In genomic region chr16:22645868-22646267, GRCh38 we compare ENCODE assay signal across 21 cellular contexts.
A peak's percentile ranks its signal among the peaks of the same experiment; 100 is the strongest.
DNase-seq lines count a peak whose midpoint lies in the region; ATAC-seq and TF ChIP-seq lines count a peak whose summit lies in the region.
"Had no signal": no experiment of that assay in that cellular context is flagged by ENCODE, and none has a peak within 500 bp of the region (broad histone marks: within the 10 kb centered on the region; RNA-seq: fewer than 3 reads in every experiment).

No MANE protein-coding gene starts in this region.

- no peaks in the 10 kb centered on the region for H3K4me1 Mint-ChIP-seq in activated CD8-positive, alpha-beta memory T cell treated with anti-CD3 and anti-CD28 coated beads, Interleukin-2, amount 10 ng/mL, durations not matched to agents 7 days and 5 days
- H3K4me1 Mint-ChIP-seq in GM23338 (no peaks in the 10 kb centered on the region), endodermal cell (no peaks in the 10 kb centered on the region), osteocyte (ENCODE audit: unreplicated experiment) (no peaks in the 10 kb centered on the region)

- CTCF ChIA-PET in activated CD8-positive, alpha-beta memory T cell treated with anti-CD3 and anti-CD28 coated beads, Interleukin-2, amount 10 ng/mL, durations not matched to agents 7 days and 5 days (lab: Charles Lee), result no interaction called here
- CTCF ChIA-PET in HEK293T (lab: Yijun Ruan, JAX), result no interaction called here

- H2AFZ ChIP-seq in GM23338, result peak overlapping the region; percentile 34

- no peaks in the 10 kb centered on the region for H3K79me2 ChIP-seq in GM23338 (replicated peaks; ENCODE audit: insufficient read depth)

- WGBS in endodermal cell (ENCODE audit: insufficient coverage in 1 of 2, insufficient read length in 1 of 2), 2 experiments, result 76 to 83% methylated on average over 3 of the region's 3 CpGs

- no peaks in the 10 kb centered on the region for H3F3A ChIP-seq in GM23338 (replicated peaks; ENCODE audit: low read depth)

- no peak for ATAC-seq in activated CD8-positive, alpha-beta memory T cell treated with anti-CD3 and anti-CD28 coated beads, Interleukin-2, amount 10 ng/mL, durations not matched to agents 7 days and 5 days
- no peak for ATAC-seq in GM23338
- ATAC-seq in GM19467 (IDR thresholded peaks at IDR 0.05; ENCODE audit: unreplicated experiment), result no peak
- ATAC-seq: CD8-positive, alpha-beta T cell; GM12878 had no signal

- POLR2A ChIA-PET in HEK293T (lab: Yijun Ruan, JAX), result no interaction called here

- H3K4me3 Mint-ChIP-seq in activated CD8-positive, alpha-beta memory T cell treated with anti-CD3 and anti-CD28 coated beads, Interleukin-2, amount 10 ng/mL, durations not matched to agents 7 days and 5 days, result no peak overlapping the region
- no peak overlapping the region for H3K4me3 Mint-ChIP-seq in GM23338
- H3K4me3 Mint-ChIP-seq in endodermal cell, result no peak overlapping the region
- H3K4me3 Mint-ChIP-seq in osteocyte (ENCODE audit: unreplicated experiment), result no peak overlapping the region
- H3K4me3 Mint-ChIP-seq: CD4-positive, alpha-beta T cell; CD8-positive, alpha-beta T cell had no signal

- H3K4me3 ChIP-seq in GM23338 (no peak overlapping the region), endodermal cell (ENCODE audit: low read length) (no peak overlapping the region)
- H3K4me3 ChIP-seq: BLaER1, GM12878 had no signal

- H3K4me1 ChIP-seq in GM23338 (ENCODE audit: insufficient read depth), result peaks cover 18% of the 10 kb centered on the region
- H3K4me1 ChIP-seq in endodermal cell (ENCODE audit: control insufficient read depth, insufficient read depth, low read length), result no peaks in the 10 kb centered on the region
- H3K4me1 ChIP-seq: BLaER1, Caco-2 had no signal

- no peaks in the 10 kb centered on the region for H3K9me3 Mint-ChIP-seq in activated CD8-positive, alpha-beta memory T cell treated with anti-CD3 and anti-CD28 coated beads, Interleukin-2, amount 10 ng/mL, durations not matched to agents 7 days and 5 days (ENCODE audit: low read depth)
- H3K9me3 Mint-ChIP-seq in GM23338, result no peaks in the 10 kb centered on the region
- H3K9me3 Mint-ChIP-seq in endodermal cell, result no peaks in the 10 kb centered on the region
- H3K9me3 Mint-ChIP-seq in osteocyte (ENCODE audit: unreplicated experiment), result no peaks in the 10 kb centered on the region
- H3K9me3 Mint-ChIP-seq: CD4-positive, alpha-beta T cell; CD8-positive, alpha-beta T cell had no signal

- H3K9ac ChIP-seq in endodermal cell (ENCODE audit: extremely low read depth, low read length, poor library complexity, severe bottlenecking), result no peak overlapping the region
- H3K9ac ChIP-seq: BLaER1 had no signal

- no peak overlapping the region for H3K27ac ChIP-seq in GM23338 (ENCODE audit: low read depth)
- no peak overlapping the region for H3K27ac ChIP-seq in endodermal cell (ENCODE audit: low read depth, low read length)
- H3K27ac ChIP-seq: BLaER1 had no signal

- TF ChIP-seq CTCF in GM23338 (conservative IDR thresholded peaks at IDR 0.05; ENCODE audit: low read depth in 2 of 2) (no peak), endodermal cell (conservative IDR thresholded peaks at IDR 0.05) (no peak), osteocyte (IDR thresholded peaks at IDR 0.05) (no peak)

- no peaks in the 10 kb centered on the region for H4K20me1 ChIP-seq in GM23338 (replicated peaks; ENCODE audit: insufficient read depth)
- H4K20me1 ChIP-seq: BLaER1 had no signal

- H3K27me3 ChIP-seq in GM23338 (ENCODE audit: insufficient read depth) (no peaks in the 10 kb centered on the region), endodermal cell (ENCODE audit: control insufficient read depth, insufficient read depth, low read length, poor library complexity, severe bottlenecking) (no peaks in the 10 kb centered on the region)
- H3K27me3 ChIP-seq: BLaER1 had no signal

- H3K9me2 ChIP-seq in GM23338 (ENCODE audit: insufficient read depth), result 0 out of 2 replicates have a peak, but pooled peaks cover 5% of the 10 kb centered on the region

- H3K36me3 Mint-ChIP-seq in activated CD8-positive, alpha-beta memory T cell treated with anti-CD3 and anti-CD28 coated beads, Interleukin-2, amount 10 ng/mL, durations not matched to agents 7 days and 5 days, result no peaks in the 10 kb centered on the region
- H3K36me3 Mint-ChIP-seq in GM23338 (ENCODE audit: low read depth), result no peaks in the 10 kb centered on the region
- no peaks in the 10 kb centered on the region for H3K36me3 Mint-ChIP-seq in endodermal cell (ENCODE audit: low read depth)
- H3K36me3 Mint-ChIP-seq in osteocyte (ENCODE audit: unreplicated experiment), result no peaks in the 10 kb centered on the region
- H3K36me3 Mint-ChIP-seq: CD8-positive, alpha-beta T cell had no signal

- H3K27ac Mint-ChIP-seq in activated CD8-positive, alpha-beta memory T cell treated with anti-CD3 and anti-CD28 coated beads, Interleukin-2, amount 10 ng/mL, durations not matched to agents 7 days and 5 days, result no peak overlapping the region
- H3K27ac Mint-ChIP-seq in GM23338 (no peak overlapping the region), endodermal cell (no peak overlapping the region), osteocyte (ENCODE audit: unreplicated experiment) (no peak overlapping the region)
- H3K27ac Mint-ChIP-seq: CD4-positive, alpha-beta T cell; CD8-positive, alpha-beta T cell had no signal

- H3K9me3 ChIP-seq in endodermal cell (ENCODE audit: control insufficient read depth, low read length), result no peaks in the 10 kb centered on the region
- H3K9me3 ChIP-seq: BE2C, BLaER1, Caco-2 had no signal

- no peak overlapping the region for H3K4me2 ChIP-seq in GM23338
- H3K4me2 ChIP-seq: BLaER1 had no signal

- peaks cover 3% of the 10 kb centered on the region for H3K27me3 Mint-ChIP-seq in activated CD8-positive, alpha-beta memory T cell treated with anti-CD3 and anti-CD28 coated beads, Interleukin-2, amount 10 ng/mL, durations not matched to agents 7 days and 5 days
- H3K27me3 Mint-ChIP-seq in GM23338 (ENCODE audit: insufficient read depth, low read depth, poor library complexity), result no peaks in the 10 kb centered on the region
- no peaks in the 10 kb centered on the region for H3K27me3 Mint-ChIP-seq in endodermal cell (ENCODE audit: insufficient read depth)
- no peaks in the 10 kb centered on the region for H3K27me3 Mint-ChIP-seq in osteocyte (ENCODE audit: unreplicated experiment)
- H3K27me3 Mint-ChIP-seq: CD4-positive, alpha-beta T cell had no signal

- H3K36me3 ChIP-seq in GM23338 (ENCODE audit: insufficient read depth) (no peaks in the 10 kb centered on the region), endodermal cell (ENCODE audit: control insufficient read depth, insufficient read depth, low read length) (no peaks in the 10 kb centered on the region)
- H3K36me3 ChIP-seq: BE2C, BLaER1 had no signal

- DNase-seq in activated CD8-positive, alpha-beta memory T cell treated with anti-CD3 and anti-CD28 coated beads, Interleukin-2, amount 10 ng/mL, durations not matched to agents 7 days and 5 days, result peak; percentile 33
- no peak for DNase-seq in activated CD8-positive, alpha-beta memory T cell treated with anti-CD3 and anti-CD28 coated beads, Interleukin-2, amount 50 U/mL, for 48 hours
- DNase-seq in GM23338 (ENCODE audit: low spot score), result no peak
- peak; percentile 28 for DNase-seq in endodermal cell
- DNase-seq in osteocyte (ENCODE audit: extremely low spot score, unreplicated experiment), result peak; percentile 75
- DNase-seq in H4 (ENCODE audit: low spot score), result no peak
- no peak for DNase-seq in HEK293T (ENCODE audit: extremely low spot score)
- DNase-seq: 8988T; ACHN; BE2C; C1 segment of cervical spinal cord; Caco-2; Calu3; CD4-positive, alpha-beta T cell; CD8-positive, alpha-beta T cell; DND-41; EL; GDM1 had no signal

TF ChIP-seq in GM23338, 12 proteins besides CTCF, POLR2A, EP300 and RAD21 (continues in another document):
- TF ChIP-seq STAT1 (IDR thresholded peaks at IDR 0.05; ENCODE audit: unreplicated experiment), result no peak

TF ChIP-seq in HEK293T, 16 proteins besides CTCF, POLR2A, EP300 and RAD21:
- TF ChIP-seq PKNOX1 (IDR thresholded peaks at IDR 0.05) (no peak), SP1 (IDR thresholded peaks at IDR 0.05) (no peak), TARDBP (IDR thresholded peaks at IDR 0.05) (no peak), HDGF (IDR thresholded peaks at IDR 0.05; ENCODE audit: borderline replicate concordance) (no peak), FOXM1 (IDR thresholded peaks at IDR 0.05; ENCODE audit: borderline replicate concordance) (no peak), L3MBTL2 (conservative IDR thresholded peaks at IDR 0.05) (no peak), ELF4 (IDR thresholded peaks at IDR 0.05) (no peak), ARNT (IDR thresholded peaks at IDR 0.05) (no peak), ZNF384 (IDR thresholded peaks at IDR 0.05) (no peak), SUZ12 (IDR thresholded peaks at IDR 0.05) (no peak), FOXK2 (IDR thresholded peaks at IDR 0.05) (no peak), BHLHE40 (IDR thresholded peaks at IDR 0.05; ENCODE audit: borderline replicate concordance) (no peak), CTBP1 (IDR thresholded peaks at IDR 0.05; ENCODE audit: borderline replicate concordance) (no peak), LEF1 (IDR thresholded peaks at IDR 0.05; ENCODE audit: borderline replicate concordance) (no peak), FOXA1 (IDR thresholded peaks at IDR 0.05) (no peak), NFRKB (IDR thresholded peaks at IDR 0.05) (no peak)

Comparison
In these comparisons a context has a peak if more than half of its experiments do, and no peak if none do; other contexts are left out.
1. DNase-seq: peak in activated CD8-positive, alpha-beta memory T cell treated with anti-CD3 and anti-CD28 coated beads, Interleukin-2, amount 10 ng/mL, durations not matched to agents 7 days and 5 days (single experiment), endodermal cell (single experiment) and osteocyte (single experiment); none in activated CD8-positive, alpha-beta memory T cell treated with anti-CD3 and anti-CD28 coated beads, Interleukin-2, amount 50 U/mL, for 48 hours (single experiment), GM23338 (single experiment), H4 (single experiment) and HEK293T (single experiment).